Comparison of ENCODE assay signal across 8 cellular contexts in genomic region chr22:32474635-32475427, GRCh38. TPM values are rescaled to one million over a fixed set of nuclear protein-coding genes. Genes with fewer than 3 reads are reported as not detected.
DNase-seq lines count a peak whose midpoint lies in the region; ATAC-seq and TF ChIP-seq lines count a peak whose summit lies in the region.

TSS of gene FBXO7 (plus strand) at chr22:32474811. CDS start at chr22:32475003, 192 bp downstream.

- H3K79me2 ChIP-seq in mammary epithelial cell (ENCODE audit: insufficient read depth, low read length) = peaks cover 59% of the 10 kb centered on the region
- peaks cover 48% of the 10 kb centered on the region for H3K79me2 ChIP-seq in smooth muscle cell (ENCODE audit: low read depth)

- H3F3A ChIP-seq in smooth muscle cell (ENCODE audit: low read depth) = peaks cover 6% of the 10 kb centered on the region

- H2AFZ ChIP-seq in mammary epithelial cell (ENCODE audit: low read depth, low read length) (peak within 1 kb of the TSS; percentile 98), smooth muscle cell (ENCODE audit: low read depth) (peak within 1 kb of the TSS; percentile 46)

- intact Hi-C loops in A673 (cut with micrococcal nuclease; ENCODE audit: unreplicated experiment) = loop anchor here (2.0 to 10.0 kb wide), 6 partner anchors 62 to 810 kb away; partner anchors contain the start of genes PISD and RTCB
- intact Hi-C loops in mammary epithelial cell (cut with micrococcal nuclease) = loop anchor here (5.0 kb wide), 3 partner anchors 208 to 373 kb away; partner anchors contain the start of gene TIMP3

- H3K4me3 ChIP-seq in A673 (ENCODE audit: low read depth, low read length, poor library complexity, severe bottlenecking) (peak within 1 kb of the TSS; percentile 96), WI38 (ENCODE audit: low read depth, low read length) (peak within 1 kb of the TSS; percentile 80), mammary epithelial cell (replicated peaks in 1 of 3; ENCODE audit: insufficient read depth in 1 of 3, low read depth in 2 of 3, low read length in 3 of 3) (peak within 1 kb of the TSS; percentile 65 to 89 (median 83)), smooth muscle cell (peak within 1 kb of the TSS; percentile 81)

- DNase-seq in A673 (ENCODE audit: low spot score) = peak; percentile 96
- DNase-seq in NCI-H2227 (lab: John Stamatoyannopoulos, UW; ENCODE audit: unreplicated experiment) = peak; percentile 94
- DNase-seq in mammary epithelial cell = peak; percentile 92
- peak; percentile 94 for DNase-seq in iPS-NIHi11 (ENCODE audit: low spot score)
- DNase-seq in smooth muscle cell (lab: John Stamatoyannopoulos, UW; ENCODE audit: unreplicated experiment) = peak; percentile 75

- POLR2A ChIA-PET in A673 (lab: Charles Lee; ENCODE audit: low non-redundant PET) = no interaction called here

- H4K20me1 ChIP-seq in mammary epithelial cell (ENCODE audit: insufficient read depth, low read length) (peaks cover 2% of the 10 kb centered on the region), smooth muscle cell (ENCODE audit: low read depth) (peaks cover 44% of the 10 kb centered on the region)

- CTCF ChIA-PET in A673 (lab: Charles Lee) (interaction anchor here (0.6 to 0.7 kb wide), 3 partner anchors 84 to 322 kb away, joined by 3 to 11 read pairs (median 3); partner anchors contain the start of gene RFPL2), mammary epithelial cell (lab: Charles Lee; ENCODE audit: low non-redundant PET) (interaction anchor here (0.5 to 0.6 kb wide), 3 partner anchors 12 to 713 kb away, joined by 3 read pairs; no protein-coding TSS in a partner anchor)

- no peaks in the 10 kb centered on the region for H3K36me3 ChIP-seq in A673 (ENCODE audit: insufficient read depth, low read length, poor library complexity, severe bottlenecking)
- H3K36me3 ChIP-seq in mammary epithelial cell (ENCODE audit: insufficient read depth, low read length) = no peaks in the 10 kb centered on the region
- no peaks in the 10 kb centered on the region for H3K36me3 ChIP-seq in smooth muscle cell (ENCODE audit: low read depth)

- WGBS in mammary epithelial cell (ENCODE audit: low coverage, missing lambda C conversion rate) = 0% methylated on average over 19 of the region's 90 CpGs
- under 1% methylated on average over 71 of the region's 90 CpGs for WGBS in smooth muscle cell (ENCODE audit: low lambda C conversion rate)

- H3K27ac ChIP-seq in A673 (ENCODE audit: low read depth, low read length, poor library complexity, severe bottlenecking) = peak within 1 kb of the TSS; percentile 94
- H3K27ac ChIP-seq in mammary epithelial cell (ENCODE audit: insufficient read depth, low read depth, low read length) = peak within 1 kb of the TSS; percentile 87
- peak within 1 kb of the TSS; percentile 94 for H3K27ac ChIP-seq in smooth muscle cell (ENCODE audit: low read depth)

- H3K9me3 ChIP-seq in A673 (ENCODE audit: low read depth, low read length, poor library complexity, severe bottlenecking) (no peaks in the 10 kb centered on the region), mammary epithelial cell (replicated peaks; ENCODE audit: insufficient read depth, low read length) (no peaks in the 10 kb centered on the region), smooth muscle cell (replicated peaks; ENCODE audit: low read depth) (no peaks in the 10 kb centered on the region)

- H3K9ac ChIP-seq in mammary epithelial cell (ENCODE audit: insufficient read depth, low read length) = peak within 1 kb of the TSS; percentile 97
- H3K9ac ChIP-seq in smooth muscle cell (ENCODE audit: low read depth) = peak within 1 kb of the TSS; percentile 95

- H3K27me3 ChIP-seq in A673 (replicated peaks; ENCODE audit: insufficient read depth, low read depth, low read length, poor library complexity) = no peaks in the 10 kb centered on the region
- no peaks in the 10 kb centered on the region for H3K27me3 ChIP-seq in mammary epithelial cell (ENCODE audit: insufficient read depth, low read length)
- no peaks in the 10 kb centered on the region for H3K27me3 ChIP-seq in smooth muscle cell (ENCODE audit: low read depth)

- peak within 1 kb of the TSS; percentile 88 for H3K4me2 ChIP-seq in mammary epithelial cell (ENCODE audit: insufficient read depth, low read depth, low read length)
- peak within 1 kb of the TSS; percentile 95 for H3K4me2 ChIP-seq in smooth muscle cell

- no TSS peak for BruUV-seq in A673 (replicated peaks; lab: Mats Ljungman, UMichigan)
- BruUV-seq in mammary epithelial cell (replicated peaks; lab: Mats Ljungman, UMichigan) = TSS peak; percentile 47

- in situ Hi-C loops in mammary epithelial cell (cut with MboI; ENCODE audit: low sequenced_read_pairs in 2 of 2) = loop anchor here (5.0 kb wide), 1 partner anchor 63 kb away; the partner anchor contains the start of gene RTCB (in 2 of the 2)

- H3K4me1 ChIP-seq in A673 (ENCODE audit: insufficient read depth, low read length, poor library complexity, severe bottlenecking) (peaks cover 18% of the 10 kb centered on the region), mammary epithelial cell (ENCODE audit: insufficient read depth, low read length) (peaks cover 17% of the 10 kb centered on the region), smooth muscle cell (ENCODE audit: low read depth) (peaks cover 15% of the 10 kb centered on the region)

- ATAC-seq in GM18867 (IDR thresholded peaks at IDR 0.05; ENCODE audit: unreplicated experiment) = peak; percentile 62
- ATAC-seq in HG03103 (IDR thresholded peaks at IDR 0.05; ENCODE audit: low read depth, unreplicated experiment) = peak; percentile 67

- dilution Hi-C loops in mammary epithelial cell (cut with HindIII; ENCODE audit: low sequenced_read_pairs) = no loop called here

- TF ChIP-seq CTCF in A673 (conservative IDR thresholded peaks at IDR 0.05; ENCODE audit: low read depth, low read length) (peak; percentile 53), WI38 (IDR thresholded peaks at IDR 0.05; ENCODE audit: low read depth, low read length) (no peak), mammary epithelial cell (conservative IDR thresholded peaks at IDR 0.05 in 1 of 2, IDR thresholded peaks at IDR 0.05 in 1 of 2; ENCODE audit: extremely low read depth in 1 of 2, insufficient read depth in 1 of 2, low read depth in 1 of 2, low read length in 2 of 2) (peak in 1 of 2 donors; percentile 32), smooth muscle cell (IDR thresholded peaks at IDR 0.05; ENCODE audit: borderline replicate concordance, insufficient read depth, poor library complexity, severe bottlenecking) (peak; percentile 37)

RNA-seq across cellular contexts. Expression of gene FBXO7, which starts in this region (rescaled TPM):
- 89.0 and 95.2 TPM in 2 replicates for total RNA-seq in A673 (2021)
- total RNA-seq in mammary epithelial cell = 10 to 100 TPM; 67.2 to 69.0 TPM
- 93.7 TPM for polyA plus RNA-seq in mammary epithelial cell
- polyA minus RNA-seq in mammary epithelial cell = 90.6 TPM
- total RNA-seq in smooth muscle cell = 126 and 138 TPM in 2 replicates
- 141 and 149 TPM in 2 replicates for polyA plus RNA-seq in smooth muscle cell

Comparison
In these comparisons a context has a peak if more than half of its experiments do, and no peak if none do; other contexts are left out.
1. Peak in every context shown above with its lines: DNase-seq, ATAC-seq, H3K4me3 ChIP-seq and H3K27ac ChIP-seq.